In the genomic region with DNA sequence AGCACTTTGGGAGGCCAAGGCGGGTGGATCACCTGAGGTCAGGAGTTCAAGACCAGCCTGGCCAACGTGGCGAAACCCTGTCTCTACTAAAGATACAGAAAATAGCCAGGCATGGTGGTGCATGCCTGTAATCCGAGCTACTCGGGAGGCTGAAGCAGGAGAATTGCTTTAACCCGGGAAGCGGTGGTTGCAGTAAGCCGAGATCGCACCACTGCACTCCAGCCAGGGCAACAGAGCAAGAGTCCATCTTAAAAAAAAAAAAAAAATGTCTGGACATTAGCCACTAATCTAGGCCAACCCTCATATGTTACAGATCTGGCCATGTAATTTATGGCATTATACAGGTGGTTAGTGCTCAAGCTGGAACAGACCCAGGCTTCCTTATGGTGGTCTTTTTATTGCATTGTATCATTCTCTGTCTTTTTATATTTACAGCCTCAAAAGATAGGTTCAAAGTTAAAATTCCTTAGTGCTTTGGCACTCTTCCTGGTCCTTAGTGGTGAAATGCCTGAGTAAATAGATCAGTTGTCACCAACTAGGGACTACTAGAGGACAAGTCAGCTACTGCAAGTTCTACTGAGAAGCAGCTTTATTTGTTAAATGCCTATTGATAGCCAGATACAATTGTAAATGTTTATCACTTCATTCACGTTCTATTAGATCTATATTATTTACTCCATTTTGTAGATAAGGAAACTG, we compare ENCODE assay signal across 2 cellular contexts.
TF ChIP-seq lines count a peak whose summit lies in the region.

No MANE protein-coding gene starts in this region.

TF ChIP-seq in K562, 482 proteins besides CTCF, POLR2A, EP300 and RAD21:
- TF ChIP-seq ZNF121 (CRISPR knock-in tag; conservative IDR thresholded peaks at IDR 0.05) (no peak), HDAC3 (IDR thresholded peaks at IDR 0.05; ENCODE audit: borderline replicate concordance, partially characterized antibody) (no peak)
- TF ChIP-seq, protein P1, sequence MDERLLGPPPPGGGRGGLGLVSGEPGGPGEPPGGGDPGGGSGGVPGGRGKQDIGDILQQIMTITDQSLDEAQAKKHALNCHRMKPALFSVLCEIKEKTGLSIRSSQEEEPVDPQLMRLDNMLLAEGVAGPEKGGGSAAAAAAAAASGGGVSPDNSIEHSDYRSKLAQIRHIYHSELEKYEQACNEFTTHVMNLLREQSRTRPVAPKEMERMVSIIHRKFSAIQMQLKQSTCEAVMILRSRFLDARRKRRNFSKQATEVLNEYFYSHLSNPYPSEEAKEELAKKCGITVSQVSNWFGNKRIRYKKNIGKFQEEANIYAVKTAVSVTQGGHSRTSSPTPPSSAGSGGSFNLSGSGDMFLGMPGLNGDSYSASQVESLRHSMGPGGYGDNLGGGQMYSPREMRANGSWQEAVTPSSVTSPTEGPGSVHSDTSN (CRISPR knock-in tag; IDR thresholded peaks at IDR 0.05; ENCODE audit: low read depth): no peak
- TF ChIP-seq, protein P1 (tag; conservative IDR thresholded peaks at IDR 0.05; ENCODE audit: low read depth): 0 out of 2 replicates have a peak, but pooled peaks have one; percentile 23
- TF ChIP-seq, protein P2, sequence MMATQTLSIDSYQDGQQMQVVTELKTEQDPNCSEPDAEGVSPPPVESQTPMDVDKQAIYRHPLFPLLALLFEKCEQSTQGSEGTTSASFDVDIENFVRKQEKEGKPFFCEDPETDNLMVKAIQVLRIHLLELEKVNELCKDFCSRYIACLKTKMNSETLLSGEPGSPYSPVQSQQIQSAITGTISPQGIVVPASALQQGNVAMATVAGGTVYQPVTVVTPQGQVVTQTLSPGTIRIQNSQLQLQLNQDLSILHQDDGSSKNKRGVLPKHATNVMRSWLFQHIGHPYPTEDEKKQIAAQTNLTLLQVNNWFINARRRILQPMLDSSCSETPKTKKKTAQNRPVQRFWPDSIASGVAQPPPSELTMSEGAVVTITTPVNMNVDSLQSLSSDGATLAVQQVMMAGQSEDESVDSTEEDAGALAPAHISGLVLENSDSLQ (IDR thresholded peaks at IDR 0.05): peak; percentile 40

TF ChIP-seq in HepG2, 621 proteins besides CTCF, POLR2A, EP300 and RAD21 (continues in another document):
- no peak for TF ChIP-seq ISX (CRISPR knock-in tag; conservative IDR thresholded peaks at IDR 0.05)
- no peak for TF ChIP-seq ARNT2 (CRISPR knock-in tag; IDR thresholded peaks at IDR 0.05; ENCODE audit: low read depth)
- TF ChIP-seq RARA (CRISPR knock-in tag; IDR thresholded peaks at IDR 0.05): peak; percentile 51; the same call in 1 of the 2 replicates
- no peak for TF ChIP-seq HNRNPK (IDR thresholded peaks at IDR 0.05; ENCODE audit: low read depth, low read length, poor library complexity, severe bottlenecking)
- no peak for TF ChIP-seq PLRG1 (conservative IDR thresholded peaks at IDR 0.05)
- TF ChIP-seq, protein P3, sequence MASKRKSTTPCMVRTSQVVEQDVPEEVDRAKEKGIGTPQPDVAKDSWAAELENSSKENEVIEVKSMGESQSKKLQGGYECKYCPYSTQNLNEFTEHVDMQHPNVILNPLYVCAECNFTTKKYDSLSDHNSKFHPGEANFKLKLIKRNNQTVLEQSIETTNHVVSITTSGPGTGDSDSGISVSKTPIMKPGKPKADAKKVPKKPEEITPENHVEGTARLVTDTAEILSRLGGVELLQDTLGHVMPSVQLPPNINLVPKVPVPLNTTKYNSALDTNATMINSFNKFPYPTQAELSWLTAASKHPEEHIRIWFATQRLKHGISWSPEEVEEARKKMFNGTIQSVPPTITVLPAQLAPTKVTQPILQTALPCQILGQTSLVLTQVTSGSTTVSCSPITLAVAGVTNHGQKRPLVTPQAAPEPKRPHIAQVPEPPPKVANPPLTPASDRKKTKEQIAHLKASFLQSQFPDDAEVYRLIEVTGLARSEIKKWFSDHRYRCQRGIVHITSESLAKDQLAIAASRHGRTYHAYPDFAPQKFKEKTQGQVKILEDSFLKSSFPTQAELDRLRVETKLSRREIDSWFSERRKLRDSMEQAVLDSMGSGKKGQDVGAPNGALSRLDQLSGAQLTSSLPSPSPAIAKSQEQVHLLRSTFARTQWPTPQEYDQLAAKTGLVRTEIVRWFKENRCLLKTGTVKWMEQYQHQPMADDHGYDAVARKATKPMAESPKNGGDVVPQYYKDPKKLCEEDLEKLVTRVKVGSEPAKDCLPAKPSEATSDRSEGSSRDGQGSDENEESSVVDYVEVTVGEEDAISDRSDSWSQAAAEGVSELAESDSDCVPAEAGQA (IDR thresholded peaks at IDR 0.05; ENCODE audit: low read depth): no peak
- TF ChIP-seq, protein P3 (CRISPR knock-in tag; IDR thresholded peaks at IDR 0.05; ENCODE audit: borderline replicate concordance): no peak
- TF ChIP-seq PHF21A (CRISPR knock-in tag; IDR thresholded peaks at IDR 0.05): peak; percentile 75
- TF ChIP-seq, protein P4, sequence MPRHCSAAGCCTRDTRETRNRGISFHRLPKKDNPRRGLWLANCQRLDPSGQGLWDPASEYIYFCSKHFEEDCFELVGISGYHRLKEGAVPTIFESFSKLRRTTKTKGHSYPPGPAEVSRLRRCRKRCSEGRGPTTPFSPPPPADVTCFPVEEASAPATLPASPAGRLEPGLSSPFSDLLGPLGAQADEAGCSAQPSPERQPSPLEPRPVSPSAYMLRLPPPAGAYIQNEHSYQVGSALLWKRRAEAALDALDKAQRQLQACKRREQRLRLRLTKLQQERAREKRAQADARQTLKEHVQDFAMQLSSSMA (CRISPR knock-in tag; IDR thresholded peaks at IDR 0.05): no peak
- no peak for TF ChIP-seq ZNF207 (IDR thresholded peaks at IDR 0.05; ENCODE audit: borderline replicate concordance)
- TF ChIP-seq, protein P5, sequence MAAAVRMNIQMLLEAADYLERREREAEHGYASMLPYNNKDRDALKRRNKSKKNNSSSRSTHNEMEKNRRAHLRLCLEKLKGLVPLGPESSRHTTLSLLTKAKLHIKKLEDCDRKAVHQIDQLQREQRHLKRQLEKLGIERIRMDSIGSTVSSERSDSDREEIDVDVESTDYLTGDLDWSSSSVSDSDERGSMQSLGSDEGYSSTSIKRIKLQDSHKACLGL (CRISPR knock-in tag; IDR thresholded peaks at IDR 0.05): no peak
- TF ChIP-seq, protein P6, sequence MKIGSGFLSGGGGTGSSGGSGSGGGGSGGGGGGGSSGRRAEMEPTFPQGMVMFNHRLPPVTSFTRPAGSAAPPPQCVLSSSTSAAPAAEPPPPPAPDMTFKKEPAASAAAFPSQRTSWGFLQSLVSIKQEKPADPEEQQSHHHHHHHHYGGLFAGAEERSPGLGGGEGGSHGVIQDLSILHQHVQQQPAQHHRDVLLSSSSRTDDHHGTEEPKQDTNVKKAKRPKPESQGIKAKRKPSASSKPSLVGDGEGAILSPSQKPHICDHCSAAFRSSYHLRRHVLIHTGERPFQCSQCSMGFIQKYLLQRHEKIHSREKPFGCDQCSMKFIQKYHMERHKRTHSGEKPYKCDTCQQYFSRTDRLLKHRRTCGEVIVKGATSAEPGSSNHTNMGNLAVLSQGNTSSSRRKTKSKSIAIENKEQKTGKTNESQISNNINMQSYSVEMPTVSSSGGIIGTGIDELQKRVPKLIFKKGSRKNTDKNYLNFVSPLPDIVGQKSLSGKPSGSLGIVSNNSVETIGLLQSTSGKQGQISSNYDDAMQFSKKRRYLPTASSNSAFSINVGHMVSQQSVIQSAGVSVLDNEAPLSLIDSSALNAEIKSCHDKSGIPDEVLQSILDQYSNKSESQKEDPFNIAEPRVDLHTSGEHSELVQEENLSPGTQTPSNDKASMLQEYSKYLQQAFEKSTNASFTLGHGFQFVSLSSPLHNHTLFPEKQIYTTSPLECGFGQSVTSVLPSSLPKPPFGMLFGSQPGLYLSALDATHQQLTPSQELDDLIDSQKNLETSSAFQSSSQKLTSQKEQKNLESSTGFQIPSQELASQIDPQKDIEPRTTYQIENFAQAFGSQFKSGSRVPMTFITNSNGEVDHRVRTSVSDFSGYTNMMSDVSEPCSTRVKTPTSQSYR (CRISPR knock-in tag; IDR thresholded peaks at IDR 0.05; ENCODE audit: borderline replicate concordance): no peak
- TF ChIP-seq, protein P7, sequence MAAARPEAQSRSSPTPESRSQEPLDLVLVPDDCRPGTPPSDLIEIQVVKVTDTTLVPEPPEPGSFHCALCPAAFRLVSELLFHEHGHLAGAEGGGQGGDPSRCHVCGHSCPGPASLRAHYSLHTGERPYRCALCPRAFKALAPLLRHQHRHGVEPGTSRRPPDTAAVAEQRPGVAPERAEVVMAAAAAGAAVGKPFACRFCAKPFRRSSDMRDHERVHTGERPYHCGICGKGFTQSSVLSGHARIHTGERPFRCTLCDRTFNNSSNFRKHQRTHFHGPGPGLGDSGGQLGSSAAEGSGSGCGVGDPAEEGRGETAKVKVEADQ (CRISPR knock-in tag; IDR thresholded peaks at IDR 0.05; ENCODE audit: borderline replicate concordance): no peak
- TF ChIP-seq, protein P8, sequence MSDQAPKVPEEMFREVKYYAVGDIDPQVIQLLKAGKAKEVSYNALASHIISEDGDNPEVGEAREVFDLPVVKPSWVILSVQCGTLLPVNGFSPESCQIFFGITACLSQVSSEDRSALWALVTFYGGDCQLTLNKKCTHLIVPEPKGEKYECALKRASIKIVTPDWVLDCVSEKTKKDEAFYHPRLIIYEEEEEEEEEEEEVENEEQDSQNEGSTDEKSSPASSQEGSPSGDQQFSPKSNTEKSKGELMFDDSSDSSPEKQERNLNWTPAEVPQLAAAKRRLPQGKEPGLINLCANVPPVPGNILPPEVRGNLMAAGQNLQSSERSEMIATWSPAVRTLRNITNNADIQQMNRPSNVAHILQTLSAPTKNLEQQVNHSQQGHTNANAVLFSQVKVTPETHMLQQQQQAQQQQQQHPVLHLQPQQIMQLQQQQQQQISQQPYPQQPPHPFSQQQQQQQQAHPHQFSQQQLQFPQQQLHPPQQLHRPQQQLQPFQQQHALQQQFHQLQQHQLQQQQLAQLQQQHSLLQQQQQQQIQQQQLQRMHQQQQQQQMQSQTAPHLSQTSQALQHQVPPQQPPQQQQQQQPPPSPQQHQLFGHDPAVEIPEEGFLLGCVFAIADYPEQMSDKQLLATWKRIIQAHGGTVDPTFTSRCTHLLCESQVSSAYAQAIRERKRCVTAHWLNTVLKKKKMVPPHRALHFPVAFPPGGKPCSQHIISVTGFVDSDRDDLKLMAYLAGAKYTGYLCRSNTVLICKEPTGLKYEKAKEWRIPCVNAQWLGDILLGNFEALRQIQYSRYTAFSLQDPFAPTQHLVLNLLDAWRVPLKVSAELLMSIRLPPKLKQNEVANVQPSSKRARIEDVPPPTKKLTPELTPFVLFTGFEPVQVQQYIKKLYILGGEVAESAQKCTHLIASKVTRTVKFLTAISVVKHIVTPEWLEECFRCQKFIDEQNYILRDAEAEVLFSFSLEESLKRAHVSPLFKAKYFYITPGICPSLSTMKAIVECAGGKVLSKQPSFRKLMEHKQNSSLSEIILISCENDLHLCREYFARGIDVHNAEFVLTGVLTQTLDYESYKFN (CRISPR knock-in tag; conservative IDR thresholded peaks at IDR 0.05): 0 out of 2 replicates have a peak, but pooled peaks have one; percentile 26
- TF ChIP-seq, protein P9, sequence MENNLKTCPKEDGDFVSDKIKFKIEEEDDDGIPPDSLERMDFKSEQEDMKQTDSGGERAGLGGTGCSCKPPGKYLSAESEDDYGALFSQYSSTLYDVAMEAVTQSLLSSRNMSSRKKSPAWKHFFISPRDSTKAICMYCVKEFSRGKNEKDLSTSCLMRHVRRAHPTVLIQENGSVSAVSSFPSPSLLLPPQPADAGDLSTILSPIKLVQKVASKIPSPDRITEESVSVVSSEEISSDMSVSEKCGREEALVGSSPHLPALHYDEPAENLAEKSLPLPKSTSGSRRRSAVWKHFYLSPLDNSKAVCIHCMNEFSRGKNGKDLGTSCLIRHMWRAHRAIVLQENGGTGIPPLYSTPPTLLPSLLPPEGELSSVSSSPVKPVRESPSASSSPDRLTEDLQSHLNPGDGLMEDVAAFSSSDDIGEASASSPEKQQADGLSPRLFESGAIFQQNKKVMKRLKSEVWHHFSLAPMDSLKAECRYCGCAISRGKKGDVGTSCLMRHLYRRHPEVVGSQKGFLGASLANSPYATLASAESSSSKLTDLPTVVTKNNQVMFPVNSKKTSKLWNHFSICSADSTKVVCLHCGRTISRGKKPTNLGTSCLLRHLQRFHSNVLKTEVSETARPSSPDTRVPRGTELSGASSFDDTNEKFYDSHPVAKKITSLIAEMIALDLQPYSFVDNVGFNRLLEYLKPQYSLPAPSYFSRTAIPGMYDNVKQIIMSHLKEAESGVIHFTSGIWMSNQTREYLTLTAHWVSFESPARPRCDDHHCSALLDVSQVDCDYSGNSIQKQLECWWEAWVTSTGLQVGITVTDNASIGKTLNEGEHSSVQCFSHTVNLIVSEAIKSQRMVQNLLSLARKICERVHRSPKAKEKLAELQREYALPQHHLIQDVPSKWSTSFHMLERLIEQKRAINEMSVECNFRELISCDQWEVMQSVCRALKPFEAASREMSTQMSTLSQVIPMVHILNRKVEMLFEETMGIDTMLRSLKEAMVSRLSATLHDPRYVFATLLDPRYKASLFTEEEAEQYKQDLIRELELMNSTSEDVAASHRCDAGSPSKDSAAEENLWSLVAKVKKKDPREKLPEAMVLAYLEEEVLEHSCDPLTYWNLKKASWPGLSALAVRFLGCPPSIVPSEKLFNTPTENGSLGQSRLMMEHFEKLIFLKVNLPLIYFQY (CRISPR knock-in tag; IDR thresholded peaks at IDR 0.05; ENCODE audit: borderline replicate concordance): no peak
- no peak for TF ChIP-seq ZNF335 (CRISPR knock-in tag; IDR thresholded peaks at IDR 0.05)
- no peak for TF ChIP-seq SMC3 (IDR thresholded peaks at IDR 0.05; ENCODE audit: low read length)
- no peak for TF ChIP-seq BCL6 (CRISPR knock-in tag; IDR thresholded peaks at IDR 0.05)
- 0 out of 2 replicates have a peak, but pooled peaks have one; percentile 33 for TF ChIP-seq ZNF792 (CRISPR knock-in tag; IDR thresholded peaks at IDR 0.05)
- TF ChIP-seq, protein P10, sequence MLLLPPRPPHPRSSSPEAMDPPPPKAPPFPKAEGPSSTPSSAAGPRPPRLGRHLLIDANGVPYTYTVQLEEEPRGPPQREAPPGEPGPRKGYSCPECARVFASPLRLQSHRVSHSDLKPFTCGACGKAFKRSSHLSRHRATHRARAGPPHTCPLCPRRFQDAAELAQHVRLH (CRISPR knock-in tag; IDR thresholded peaks at IDR 0.05; ENCODE audit: borderline replicate concordance, low read depth): no peak
- TF ChIP-seq FOXA3 (CRISPR knock-in tag; IDR thresholded peaks at IDR 0.05): peak; percentile 71
- no peak for TF ChIP-seq ESRRA (CRISPR knock-in tag; IDR thresholded peaks at IDR 0.05; ENCODE audit: low read depth)
- TF ChIP-seq ZNF296 (CRISPR knock-in tag; conservative IDR thresholded peaks at IDR 0.05): no peak
